ENCODE assay signal across 8 cellular contexts in genomic region chr11:33829430-33830141, GRCh38. TPM values are rescaled to one million over a fixed set of nuclear protein-coding genes. Genes with fewer than 3 reads are reported as not detected.
A peak's percentile ranks its signal among the peaks of the same experiment; 100 is the strongest.
DNase-seq lines count a peak whose midpoint lies in the region; ATAC-seq, FAIRE-seq and TF ChIP-seq lines count a peak whose summit lies in the region.

No MANE protein-coding gene starts in this region.

- FAIRE-seq in A204.1 (lab: Jason Lieb, UNC), result peak; percentile 21
- FAIRE-seq in GM12892 (lab: Jason Lieb, UNC), result peak; percentile 96

- no peaks in the 10 kb centered on the region for H3K36me3 ChIP-seq in PC-9 (ENCODE audit: low read depth)
- no peaks in the 10 kb centered on the region for H3K36me3 ChIP-seq in gastroesophageal sphincter
- no peaks in the 10 kb centered on the region for H3K36me3 ChIP-seq in neuron (ENCODE audit: insufficient read depth, low read length)
- no peaks in the 10 kb centered on the region for H3K36me3 ChIP-seq in transverse colon

- no peaks in the 10 kb centered on the region for H3K9me2 ChIP-seq in PC-9 (ENCODE audit: insufficient read depth)

- peaks cover 18% of the 10 kb centered on the region for H3K4me1 ChIP-seq in PC-9 (replicated peaks; ENCODE audit: insufficient read depth)
- H3K4me1 ChIP-seq in gastroesophageal sphincter, result peaks cover 0 to 10% (median 6%) of the 10 kb centered on the region in 3 donors
- peaks cover 5% of the 10 kb centered on the region for H3K4me1 ChIP-seq in neuron (ENCODE audit: insufficient read depth, low read length)
- H3K4me1 ChIP-seq in transverse colon, result peaks cover 7 to 10% (median 8%) of the 10 kb centered on the region in 4 donors

- H3K27ac ChIP-seq in PC-9 (no peak overlapping the region), gastroesophageal sphincter (peak overlapping the region in 1 of 4 donors; percentile 26), transverse colon (no peak overlapping the region)

- TF ChIP-seq CTCF in PC-9 (conservative IDR thresholded peaks at IDR 0.05) (peak; percentile 88), gastroesophageal sphincter (IDR thresholded peaks at IDR 0.05) (peak; percentile 59 to 83 (median 74)), transverse colon (IDR thresholded peaks at IDR 0.05) (peak; percentile 68 to 73 (median 69))

- H3K4me2 ChIP-seq in PC-9, result peak overlapping the region; percentile 86

- peaks cover 9% of the 10 kb centered on the region for H3F3A ChIP-seq in PC-9 (ENCODE audit: insufficient read depth, low read depth)

- peak; percentile 77 for ATAC-seq in gastroesophageal sphincter

- POLR2A ChIA-PET in PC-9 (lab: Charles Lee; ENCODE audit: unreplicated experiment), result interaction anchor here (0.5 to 0.7 kb wide), 2 partner anchors 10 to 858 kb away, joined by 3 read pairs; no protein-coding TSS in a partner anchor

- WGBS in gastroesophageal sphincter (ENCODE audit: low coverage in 1 of 2), 2 donors, result 0 to 15% methylated on average over 3 to 10 of the region's 10 CpGs
- WGBS in transverse colon (ENCODE audit: low coverage in 1 of 2), 2 donors, result 19 to 67% methylated on average over 3 to 10 of the region's 10 CpGs

- DNase-seq in GM12892 (ENCODE audit: insufficient read length), result peak; percentile 52
- DNase-seq in HPDE6-E6E7 (ENCODE audit: extremely low spot score), result peak; percentile 69
- peak; percentile 62 to 70 for DNase-seq in PC-9
- DNase-seq in activated gamma-delta T cell treated with anti-CD3 and anti-CD28 coated beads, Interleukin-2, amount 50 U/mL, for 16 hours (ENCODE audit: low read depth), result peak; percentile 20
- DNase-seq in transverse colon, result peak; percentile 55

- intact Hi-C loops in PC-9 (cut with micrococcal nuclease; ENCODE audit: unreplicated experiment) (loop anchor here (1.0 to 10.0 kb wide), 11 partner anchors 21 to 1517 kb away; no protein-coding TSS in a partner anchor), transverse colon (cut with DNase I; ENCODE audit: low total_unique reads) (no loop called here)

- H3K9me3 ChIP-seq in PC-9 (ENCODE audit: insufficient read depth, low read depth) (no peaks in the 10 kb centered on the region), gastroesophageal sphincter (no peaks in the 10 kb centered on the region), neuron (ENCODE audit: low read length) (no peaks in the 10 kb centered on the region), transverse colon (no peaks in the 10 kb centered on the region)

- no peaks in the 10 kb centered on the region for H3K79me2 ChIP-seq in PC-9 (ENCODE audit: low read depth)

- peak overlapping the region; percentile 77 for H2AFZ ChIP-seq in PC-9
- H2AFZ ChIP-seq in neuron (ENCODE audit: low read depth, low read length), result no peak overlapping the region

- BruUV-seq in PC-9 (replicated peaks; lab: Mats Ljungman, UMichigan), result no TSS peak

- CTCF ChIA-PET in PC-9 (lab: Charles Lee), result interaction anchor here (0.6 to 2.3 kb wide), 3 partner anchors 22 to 193 kb away, joined by 3 to 16 read pairs (median 4); no protein-coding TSS in a partner anchor

- H4K20me1 ChIP-seq in PC-9 (ENCODE audit: insufficient read depth), result no peaks in the 10 kb centered on the region

- H3K27me3 ChIP-seq in PC-9 (ENCODE audit: insufficient read depth, low read depth) (no peaks in the 10 kb centered on the region), gastroesophageal sphincter (peaks cover 72% of the 10 kb centered on the region), neuron (ENCODE audit: insufficient read depth, low read length) (peaks cover 45% of the 10 kb centered on the region), transverse colon (peaks cover 69% of the 10 kb centered on the region)

- in situ Hi-C loops in transverse colon (cut with MboI; ENCODE audit: low pct_ligation_motif_present in 1 of 4, low pct_unique_long_range_greater_than_20kb in 1 of 4, low sequenced_read_pairs in 3 of 4), result loop anchor here (10.0 to 25.0 kb wide), 5 partner anchors 465 to 658 kb away; partner anchors contain the start of gene ABTB2 (in 1 of the 4)

- TF ChIP-seq POLR2A in GM12892 (IDR thresholded peaks at IDR 0.05; ENCODE audit: low read depth, low read length) (no peak), gastroesophageal sphincter (IDR thresholded peaks at IDR 0.05) (no peak), transverse colon (IDR thresholded peaks at IDR 0.05) (no peak)

- TF ChIP-seq EP300 in gastroesophageal sphincter (IDR thresholded peaks at IDR 0.05), result no peak
- TF ChIP-seq EP300 in transverse colon (IDR thresholded peaks at IDR 0.05; ENCODE audit: low read depth), result no peak

- H3K4me3 ChIP-seq in PC-9 (peak overlapping the region; percentile 54), gastroesophageal sphincter (peak overlapping the region; percentile 23 to 51), neuron (ENCODE audit: low read length) (peak overlapping the region; percentile 18), transverse colon (peak overlapping the region in 3 of 4 donors; percentile 15 to 47 (median 32))

RNA-seq across cellular contexts. Expression of gene FBXO3, which starts 55.3 kb away (rescaled TPM):
- 11.6 TPM for polyA plus RNA-seq in GM12892 (2012; ENCODE audit: missing spikeins)
- 28.3 and 32.9 TPM in 2 replicates for total RNA-seq in PC-9 (2021)
- total RNA-seq in gastroesophageal sphincter, result 10 to 100 TPM; 38.8 to 81.4 (median 55.7) TPM
- 10 to 100 TPM in 3 of 4 donors, 1 to 10 TPM in 1; 9.0 to 48.5 (median 30.7) TPM for total RNA-seq in transverse colon
